Comparison of ENCODE assay signal across 26 cellular contexts in the genomic region with DNA sequence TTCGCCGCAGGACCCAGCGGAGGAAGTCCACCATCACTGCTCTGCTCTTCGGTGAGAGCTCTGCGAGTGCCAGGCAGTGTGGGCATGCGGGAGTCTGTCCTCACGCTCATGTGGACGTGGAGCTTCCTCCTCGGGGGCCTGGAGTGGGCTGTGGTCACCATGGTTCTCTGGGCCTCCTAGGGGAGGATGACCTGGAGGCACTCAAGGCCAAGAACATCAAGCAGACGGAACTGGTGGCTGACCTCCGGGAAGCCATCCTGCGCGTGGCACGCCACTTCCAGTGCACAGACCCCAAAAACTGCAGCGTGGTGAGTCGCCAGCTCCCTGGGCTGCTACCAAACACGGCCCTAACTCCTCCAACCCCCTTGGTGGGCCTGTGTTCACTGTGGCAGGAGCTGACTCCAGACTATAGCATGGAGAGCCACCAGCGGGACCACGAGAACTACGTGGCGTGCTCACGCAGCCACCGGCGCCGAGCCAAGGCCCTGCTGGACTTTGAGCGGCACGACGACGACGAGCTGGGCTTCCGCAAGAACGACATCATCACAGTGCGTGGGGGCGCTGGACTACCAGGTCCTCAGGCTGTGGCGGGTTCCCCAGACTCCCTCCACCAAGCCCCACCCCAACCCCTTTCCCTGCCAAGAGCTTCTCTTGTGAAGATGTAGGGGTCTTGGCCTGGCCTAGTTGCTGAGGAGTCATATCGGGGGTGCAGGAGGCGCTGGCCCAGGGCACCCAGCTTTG. TPM values are rescaled to one million over a fixed set of nuclear protein-coding genes. Genes with fewer than 3 reads are reported as not detected.
DNase-seq lines count a peak whose midpoint lies in the region; ATAC-seq, FAIRE-seq and TF ChIP-seq lines count a peak whose summit lies in the region.
"Had no signal": no experiment of that assay in that cellular context is flagged by ENCODE, and none has a peak within 500 bp of the region (broad histone marks: within the 10 kb centered on the region; RNA-seq: fewer than 3 reads in every experiment).

No MANE protein-coding gene starts in this region.

- no peak for DNase-seq in activated T-cell treated with anti-CD3 and anti-CD28 coated beads, Interleukin-2, amount 50 U/mL, for 24 hours
- DNase-seq in activated T-cell treated with anti-CD3 and anti-CD28 coated beads, Interleukin-2, amount 50 U/mL, for 4 hours = no peak
- no peak for DNase-seq in GM12892 (ENCODE audit: insufficient read length)
- peak; percentile 80 for DNase-seq in osteocyte (ENCODE audit: extremely low spot score, unreplicated experiment)
- no peak for DNase-seq in medulla oblongata (ENCODE audit: extremely low spot score)
- DNase-seq in DMS79 treated with DMSO at 0.1 percent for 48 hours (lab: John Stamatoyannopoulos, UW) = no peak
- no peak for DNase-seq in T1000 (lab: John Stamatoyannopoulos, UW)
- DNase-seq: activated CD4-positive, alpha-beta T cell treated with anti-CD3 and anti-CD28 coated beads, Interleukin-2, amount 50 U/mL, for 1 hour; CD8-positive, alpha-beta T cell; NCI-H1092; NCI-H1694 treated with DMSO at 0.1 percent for 48 hours; NCI-H526; PC-9; SHP77 treated with DMSO at 0.1 percent for 48 hours; sigmoid colon; stimulated activated naive CD8-positive, alpha-beta T cell treated with anti-CD3 and anti-CD28 coated beads, Interleukin-15, Interleukin-2, amounts not matched to agents 100 U/mL and 50 U/mL, for 24 hours; testis; WERI-Rb-1 had no signal

- no peaks in the 10 kb centered on the region for H3K27me3 Mint-ChIP-seq in activated T-cell treated with anti-CD3 and anti-CD28 coated beads, Interleukin-2, amount 50 U/mL, for 24 hours
- no peaks in the 10 kb centered on the region for H3K27me3 Mint-ChIP-seq in activated T-cell treated with anti-CD3 and anti-CD28 coated beads, Interleukin-2, amount 50 U/mL, for 4 hours (ENCODE audit: low read depth)
- no peaks in the 10 kb centered on the region for H3K27me3 Mint-ChIP-seq in dendritic cell treated with granulocyte-macrophage colony-stimulating factor and Interleukin-4, amounts not matched to agents 40 ng/mL and 50 ng/mL, for 4 days
- H3K27me3 Mint-ChIP-seq in osteocyte (ENCODE audit: unreplicated experiment) = no peaks in the 10 kb centered on the region

- 0 out of 2 replicates have a peak, but pooled peaks have one; percentile 8 for TF ChIP-seq POLR2A in GM12892 (IDR thresholded peaks at IDR 0.05; ENCODE audit: low read depth, low read length)

- H3K4me1 Mint-ChIP-seq in activated T-cell treated with anti-CD3 and anti-CD28 coated beads, Interleukin-2, amount 50 U/mL, for 24 hours (ENCODE audit: low read depth) = peaks cover 22% of the 10 kb centered on the region
- H3K4me1 Mint-ChIP-seq in activated T-cell treated with anti-CD3 and anti-CD28 coated beads, Interleukin-2, amount 50 U/mL, for 4 hours (ENCODE audit: low read depth) = peaks cover 17% of the 10 kb centered on the region
- H3K4me1 Mint-ChIP-seq in dendritic cell treated with granulocyte-macrophage colony-stimulating factor and Interleukin-4, amounts not matched to agents 40 ng/mL and 50 ng/mL, for 4 days (ENCODE audit: low read depth) = peaks cover 35% of the 10 kb centered on the region
- no peaks in the 10 kb centered on the region for H3K4me1 Mint-ChIP-seq in osteocyte (ENCODE audit: unreplicated experiment)
- H3K4me1 Mint-ChIP-seq: neural progenitor cell had no signal

- H3K36me3 Mint-ChIP-seq in activated T-cell treated with anti-CD3 and anti-CD28 coated beads, Interleukin-2, amount 50 U/mL, for 24 hours (ENCODE audit: low read depth) = peaks cover 96% of the 10 kb centered on the region
- H3K36me3 Mint-ChIP-seq in activated T-cell treated with anti-CD3 and anti-CD28 coated beads, Interleukin-2, amount 50 U/mL, for 4 hours (ENCODE audit: insufficient read depth) = peaks cover 23% of the 10 kb centered on the region
- peaks cover 100% of the 10 kb centered on the region for H3K36me3 Mint-ChIP-seq in dendritic cell treated with granulocyte-macrophage colony-stimulating factor and Interleukin-4, amounts not matched to agents 40 ng/mL and 50 ng/mL, for 4 days (ENCODE audit: low read depth)
- H3K36me3 Mint-ChIP-seq in osteocyte (ENCODE audit: unreplicated experiment) = peaks cover 28% of the 10 kb centered on the region

- no peak for TF ChIP-seq CTCF in osteocyte (IDR thresholded peaks at IDR 0.05)

- no peaks in the 10 kb centered on the region for H3K9me3 Mint-ChIP-seq in activated T-cell treated with anti-CD3 and anti-CD28 coated beads, Interleukin-2, amount 50 U/mL, for 24 hours
- H3K9me3 Mint-ChIP-seq in activated T-cell treated with anti-CD3 and anti-CD28 coated beads, Interleukin-2, amount 50 U/mL, for 4 hours = no peaks in the 10 kb centered on the region
- no peaks in the 10 kb centered on the region for H3K9me3 Mint-ChIP-seq in dendritic cell treated with granulocyte-macrophage colony-stimulating factor and Interleukin-4, amounts not matched to agents 40 ng/mL and 50 ng/mL, for 4 days
- no peaks in the 10 kb centered on the region for H3K9me3 Mint-ChIP-seq in osteocyte (ENCODE audit: unreplicated experiment)
- H3K9me3 Mint-ChIP-seq: activated T-helper 1 cell treated with anti-CD3 and anti-CD28 coated beads, Interleukin-12 subunit alpha, Interleukin-12 subunit beta, Interleukin-2, Interleukin-4 antibody, amounts not matched to agents 30 ng/mL and 10 ng/mL and 1 ng/mL, durations not matched to agents 14 hours and 24 hours and 36 hours; CD8-positive, alpha-beta T cell; neural progenitor cell; T-helper 2 cell treated with Interferon-gamma antibody and Interleukin-4, amounts not matched to agents 5 μg/mL and 100 μg/mL, for 36 hours had no signal

- ATAC-seq in activated T-cell treated with anti-CD3 and anti-CD28 coated beads, Interleukin-2, amount 50 U/mL, for 4 hours = no peak
- ATAC-seq: CD8-positive, alpha-beta T cell; stimulated activated naive CD8-positive, alpha-beta T cell treated with anti-CD3 and anti-CD28 coated beads, Interleukin-15, Interleukin-2, amounts not matched to agents 100 U/mL and 50 U/mL, for 24 hours had no signal

- no peak overlapping the region for H3K4me3 Mint-ChIP-seq in activated T-cell treated with anti-CD3 and anti-CD28 coated beads, Interleukin-2, amount 50 U/mL, for 24 hours
- H3K4me3 Mint-ChIP-seq in activated T-cell treated with anti-CD3 and anti-CD28 coated beads, Interleukin-2, amount 50 U/mL, for 4 hours = no peak overlapping the region
- H3K4me3 Mint-ChIP-seq in dendritic cell treated with granulocyte-macrophage colony-stimulating factor and Interleukin-4, amounts not matched to agents 40 ng/mL and 50 ng/mL, for 4 days = no peak overlapping the region
- no peak overlapping the region for H3K4me3 Mint-ChIP-seq in osteocyte (ENCODE audit: unreplicated experiment)
- H3K4me3 Mint-ChIP-seq: activated T-helper 1 cell treated with anti-CD3 and anti-CD28 coated beads, Interleukin-12 subunit alpha, Interleukin-12 subunit beta, Interleukin-2, Interleukin-4 antibody, amounts not matched to agents 30 ng/mL and 10 ng/mL and 1 ng/mL, durations not matched to agents 14 hours and 24 hours and 36 hours; CD8-positive, alpha-beta T cell; neural progenitor cell; T-helper 2 cell treated with Interferon-gamma antibody and Interleukin-4, amounts not matched to agents 5 μg/mL and 100 μg/mL, for 36 hours had no signal

- peak overlapping the region; percentile 33 for H3K27ac Mint-ChIP-seq in activated T-cell treated with anti-CD3 and anti-CD28 coated beads, Interleukin-2, amount 50 U/mL, for 24 hours
- H3K27ac Mint-ChIP-seq in dendritic cell treated with granulocyte-macrophage colony-stimulating factor and Interleukin-4, amounts not matched to agents 40 ng/mL and 50 ng/mL, for 4 days = peak overlapping the region; percentile 55
- H3K27ac Mint-ChIP-seq in osteocyte (ENCODE audit: unreplicated experiment) = no peak overlapping the region
- H3K27ac Mint-ChIP-seq: activated T-helper 1 cell treated with anti-CD3 and anti-CD28 coated beads, Interleukin-12 subunit alpha, Interleukin-12 subunit beta, Interleukin-2, Interleukin-4 antibody, amounts not matched to agents 30 ng/mL and 10 ng/mL and 1 ng/mL, durations not matched to agents 14 hours and 24 hours and 36 hours; CD8-positive, alpha-beta T cell; neural progenitor cell; T-helper 2 cell treated with Interferon-gamma antibody and Interleukin-4, amounts not matched to agents 5 μg/mL and 100 μg/mL, for 36 hours had no signal

- FAIRE-seq in GM12892 (lab: Jason Lieb, UNC) = no peak
- FAIRE-seq: GM19239, H54, keratinocyte, urothelium cell line had no signal

- intact Hi-C loops in dendritic cell treated with granulocyte-macrophage colony-stimulating factor and Interleukin-4, amounts not matched to agents 40 ng/mL and 50 ng/mL, for 4 days (cut with micrococcal nuclease) = no loop called here

RNA-seq across cellular contexts. Expression of gene SGSM3, which starts 36.8 kb away (rescaled TPM):
- 10 to 100 TPM; 27.4 to 32.4 (median 32.2) TPM for total RNA-seq in activated T-cell treated with anti-CD3 and anti-CD28 coated beads, Interleukin-2, amount 50 U/mL, for 4 hours
- polyA plus RNA-seq in GM12892 (2012; ENCODE audit: missing spikeins) = 48.3 TPM
- total RNA-seq in osteocyte = 69.8 and 81.6 TPM in 2 replicates
